ENCODE assay signal across 19 cellular contexts in genomic region chr5:5304361-5305035, GRCh38.
DNase-seq lines count a peak whose midpoint lies in the region; ATAC-seq, FAIRE-seq and TF ChIP-seq lines count a peak whose summit lies in the region.
"Had no signal": no experiment of that assay in that cellular context is flagged by ENCODE, and none has a peak within 500 bp of the region (broad histone marks: within the 10 kb centered on the region; RNA-seq: fewer than 3 reads in every experiment).

No MANE protein-coding gene starts in this region.

- H3K4me3 Mint-ChIP-seq in GM23338 (no peak overlapping the region), glutamatergic neuron (ENCODE audit: unreplicated experiment) (no peak overlapping the region)
- H3K4me3 Mint-ChIP-seq: activated naive CD8-positive, alpha-beta T cell; activated T-cell treated with anti-CD3 and anti-CD28 coated beads, Interleukin-2, amount 50 U/mL, for 4 hours; HFFc6 had no signal

- H3K9ac ChIP-seq in keratinocyte (ENCODE audit: control insufficient read depth, extremely low read depth, insufficient read depth, low read length): no peak overlapping the region
- H3K9ac ChIP-seq: SK-N-SH had no signal

- no peaks in the 10 kb centered on the region for H3K79me2 ChIP-seq in GM23338 (replicated peaks; ENCODE audit: insufficient read depth)
- H3K79me2 ChIP-seq in keratinocyte (ENCODE audit: control insufficient read depth, insufficient read depth, low read length): no peaks in the 10 kb centered on the region

- 0 out of 2 replicates have a peak, but pooled peaks cover 3% of the 10 kb centered on the region for H3K9me2 ChIP-seq in GM23338 (ENCODE audit: insufficient read depth)
- H3K9me2 ChIP-seq: SK-N-SH had no signal

- no peaks in the 10 kb centered on the region for H3K9me3 ChIP-seq in keratinocyte (ENCODE audit: control insufficient read depth, low read depth, low read length)
- H3K9me3 ChIP-seq: neutrophil, SK-N-SH had no signal

- H3K36me3 Mint-ChIP-seq in GM23338 (ENCODE audit: low read depth): peaks cover 32% of the 10 kb centered on the region
- H3K36me3 Mint-ChIP-seq in glutamatergic neuron (ENCODE audit: unreplicated experiment): peaks cover 15% of the 10 kb centered on the region
- H3K36me3 Mint-ChIP-seq: activated naive CD8-positive, alpha-beta T cell had no signal

- FAIRE-seq in keratinocyte (lab: Jason Lieb, UNC): no peak

- H3K4me1 ChIP-seq in GM23338 (ENCODE audit: insufficient read depth) (no peaks in the 10 kb centered on the region), keratinocyte (ENCODE audit: control insufficient read depth, extremely low read depth, insufficient read depth, low read length) (no peaks in the 10 kb centered on the region)
- H3K4me1 ChIP-seq: heart right ventricle had no signal

- H3K4me3 ChIP-seq in GM23338 (no peak overlapping the region), keratinocyte (ENCODE audit: control insufficient read depth in 2 of 3, extremely low read depth in 1 of 3, insufficient read depth in 2 of 3, low read depth in 1 of 3, low read length in 3 of 3) (no peak overlapping the region)
- H3K4me3 ChIP-seq: heart right ventricle had no signal

- H3K27ac ChIP-seq in GM23338 (ENCODE audit: low read depth): peak overlapping the region; percentile 24; the same call in 1 of the 2 replicates
- H3K27ac ChIP-seq in keratinocyte (ENCODE audit: control insufficient read depth, insufficient read depth, low read length): no peak overlapping the region
- H3K27ac ChIP-seq: brain microvascular endothelial cell, heart right ventricle, neutrophil had no signal

- H3K4me1 Mint-ChIP-seq in GM23338 (peaks cover 10% of the 10 kb centered on the region), glutamatergic neuron (ENCODE audit: low read depth, unreplicated experiment) (peaks cover 5% of the 10 kb centered on the region)

- H4K20me1 ChIP-seq in GM23338 (replicated peaks; ENCODE audit: insufficient read depth) (no peaks in the 10 kb centered on the region), keratinocyte (ENCODE audit: control insufficient read depth, extremely low read depth, insufficient read depth, low read length) (no peaks in the 10 kb centered on the region)

- TF ChIP-seq CTCF in GM23338 (conservative IDR thresholded peaks at IDR 0.05; ENCODE audit: low read depth in 2 of 2) (no peak), keratinocyte (optimal IDR thresholded peaks at IDR 0.05 in 1 of 3, IDR thresholded peaks at IDR 0.05 in 1 of 3, conservative IDR thresholded peaks at IDR 0.05 in 1 of 3; ENCODE audit: extremely low read depth in 1 of 3, insufficient read depth in 2 of 3, low read length in 3 of 3) (no peak), glutamatergic neuron (IDR thresholded peaks at IDR 0.05; ENCODE audit: partially characterized antibody, unreplicated experiment) (no peak)

- H2AFZ ChIP-seq in GM23338 (no peak overlapping the region), keratinocyte (ENCODE audit: control insufficient read depth, low read length) (peak overlapping the region; percentile 28)

- DNase-seq in COLO668 (lab: John Stamatoyannopoulos, UW; ENCODE audit: unreplicated experiment) (peak; percentile 62), GM23338 (ENCODE audit: low spot score) (peak; percentile 26), SK-MEL-5 (ENCODE audit: low read depth, low spot score) (peak; percentile 66), keratinocyte (ENCODE audit: low read depth, low spot score) (no peak), RPMI8226 (no peak), mucosa of gallbladder (ENCODE audit: low spot score) (no peak), NCI-H2107 (lab: John Stamatoyannopoulos, UW) (no peak), glutamatergic neuron (no peak)
- DNase-seq: activated T-cell treated with anti-CD3 and anti-CD28 coated beads, Interleukin-2, amount 50 U/mL, for 4 hours; AML-193; brain microvascular endothelial cell; Calu3; heart right ventricle; HFFc6; SK-N-SH; stimulated activated CD4-positive, alpha-beta T cell treated with anti-CD3 and anti-CD28 coated beads, Interleukin-4, amount 100 ng/mL, for 4 hours had no signal

- H3K36me3 ChIP-seq in GM23338 (ENCODE audit: insufficient read depth) (no peaks in the 10 kb centered on the region), keratinocyte (ENCODE audit: control insufficient read depth in 2 of 2, extremely low read depth in 1 of 2, insufficient read depth in 2 of 2, low read length in 2 of 2) (no peaks in the 10 kb centered on the region)
- H3K36me3 ChIP-seq: brain microvascular endothelial cell, heart right ventricle, neutrophil had no signal

- H3K27me3 Mint-ChIP-seq in GM23338 (ENCODE audit: insufficient read depth, low read depth, poor library complexity): peaks cover 12% of the 10 kb centered on the region
- peaks cover 5% of the 10 kb centered on the region for H3K27me3 Mint-ChIP-seq in glutamatergic neuron (ENCODE audit: unreplicated experiment)
- H3K27me3 Mint-ChIP-seq: activated naive CD8-positive, alpha-beta T cell had no signal

- no peaks in the 10 kb centered on the region for H3F3A ChIP-seq in GM23338 (replicated peaks; ENCODE audit: low read depth)

- in situ Hi-C loops in SK-MEL-5 (cut with HindIII; ENCODE audit: low pct_unique_long_range_greater_than_20kb, low sequenced_read_pairs): no loop called here

- ATAC-seq in GM23338: peak; percentile 56
- ATAC-seq: activated T-cell treated with anti-CD3 and anti-CD28 coated beads, Interleukin-2, amount 50 U/mL, for 4 hours; esophagus mucosa; heart right ventricle had no signal

- no peak overlapping the region for H3K4me2 ChIP-seq in GM23338
- H3K4me2 ChIP-seq in keratinocyte (ENCODE audit: control insufficient read depth, extremely low read depth, insufficient read depth, low read depth, low read length): no peak overlapping the region
- H3K4me2 ChIP-seq: SK-N-SH had no signal

- H3K9me1 ChIP-seq in keratinocyte (ENCODE audit: control insufficient read depth, extremely low read depth, insufficient read depth, low read length): no peaks in the 10 kb centered on the region

- dilution Hi-C loops in keratinocyte (cut with MboI; ENCODE audit: extremely low pct_ligation_motif_present, low sequenced_read_pairs): no loop called here

- H3K27ac Mint-ChIP-seq in GM23338: no peak overlapping the region
- no peak overlapping the region for H3K27ac Mint-ChIP-seq in glutamatergic neuron (ENCODE audit: unreplicated experiment)
- H3K27ac Mint-ChIP-seq: activated naive CD8-positive, alpha-beta T cell; HFFc6 had no signal

- no peaks in the 10 kb centered on the region for H3K27me3 ChIP-seq in GM23338 (ENCODE audit: insufficient read depth)
- H3K27me3 ChIP-seq in keratinocyte (ENCODE audit: control insufficient read depth, extremely low read depth, insufficient read depth, low read length): no peaks in the 10 kb centered on the region
- H3K27me3 ChIP-seq: brain microvascular endothelial cell, neutrophil had no signal

- H3K9me3 Mint-ChIP-seq in GM23338 (peaks cover 13% of the 10 kb centered on the region), glutamatergic neuron (ENCODE audit: unreplicated experiment) (peaks cover 5% of the 10 kb centered on the region)

TF ChIP-seq in GM23338, 12 proteins besides CTCF, POLR2A, EP300 and RAD21:
- TF ChIP-seq REST (IDR thresholded peaks at IDR 0.05; ENCODE audit: unreplicated experiment): no peak
- 0 out of 2 replicates have a peak, but pooled peaks have one; percentile 19 for TF ChIP-seq ZNF114 (CRISPR knock-in tag; IDR thresholded peaks at IDR 0.05)

Comparison
In these comparisons a context has a peak if more than half of its experiments do, and no peak if none do; other contexts are left out.
1. DNase-seq: peak in COLO668 (single experiment), GM23338 (single experiment) and SK-MEL-5 (single experiment); none in keratinocyte (single experiment), RPMI8226 (single experiment), mucosa of gallbladder (single experiment), NCI-H2107 (single experiment) and glutamatergic neuron (single experiment).